In the genomic region with DNA sequence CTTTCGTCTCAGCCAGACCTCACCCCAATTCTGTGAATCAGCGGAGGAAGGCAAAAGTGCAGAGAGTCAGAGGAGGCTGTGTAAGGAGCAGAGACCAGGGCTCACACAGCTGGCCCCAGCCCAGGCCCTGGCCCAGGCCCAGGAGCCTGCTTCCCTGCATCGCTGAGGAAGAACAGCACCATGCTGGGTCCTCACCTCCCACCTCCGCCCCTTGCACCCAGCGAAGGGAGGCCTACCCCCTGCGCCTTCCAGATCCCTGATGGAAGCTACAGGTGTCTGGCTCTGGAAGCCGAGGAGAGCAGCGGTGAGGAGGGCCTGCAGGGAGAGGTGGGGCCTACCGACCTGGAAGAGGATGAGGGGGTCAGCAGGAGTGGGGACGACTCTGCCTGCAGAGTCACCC, we compare ENCODE assay signal across 17 cellular contexts. TPM values are rescaled to one million over a fixed set of nuclear protein-coding genes. Genes with fewer than 3 reads are reported as not detected.
DNase-seq lines count a peak whose midpoint lies in the region; ATAC-seq and TF ChIP-seq lines count a peak whose summit lies in the region.
"Had no signal": no experiment of that assay in that cellular context is flagged by ENCODE, and none has a peak within 500 bp of the region (broad histone marks: within the 10 kb centered on the region; RNA-seq: fewer than 3 reads in every experiment).

No MANE protein-coding gene starts in this region.

- H3K14ac ChIP-seq in IMR-90 (replicated peaks; ENCODE audit: low read depth, low read length): no peak overlapping the region

- H4K5ac ChIP-seq in IMR-90 (ENCODE audit: low read depth, low read length): peak overlapping the region; percentile 53

- no peaks in the 10 kb centered on the region for H4K20me1 ChIP-seq in IMR-90 (ENCODE audit: insufficient read depth, low read length)

- no peak overlapping the region for H3K27ac Mint-ChIP-seq in stimulated activated effector memory CD8-positive, alpha-beta T cell treated with anti-CD3 and anti-CD28 coated beads, Interleukin-12 subunit alpha, Interleukin-12 subunit beta, amount 100 ng/mL, for 72 hours
- no peak overlapping the region for H3K27ac Mint-ChIP-seq in activated CD4-positive, alpha-beta memory T cell treated with anti-CD3 and anti-CD28 coated beads, Interleukin-2, amount 10 ng/mL, durations not matched to agents 7 days and 5 days
- H3K27ac Mint-ChIP-seq: CD8-positive, alpha-beta memory T cell; dendritic cell treated with granulocyte-macrophage colony-stimulating factor and Interleukin-4, amounts not matched to agents 40 ng/mL and 50 ng/mL, for 4 days had no signal

- in situ Hi-C loops in IMR-90 (cut with MboI; ENCODE audit: low sequenced_read_pairs): no loop called here

- H3K9me3 Mint-ChIP-seq in stimulated activated effector memory CD8-positive, alpha-beta T cell treated with anti-CD3 and anti-CD28 coated beads, Interleukin-12 subunit alpha, Interleukin-12 subunit beta, amount 100 ng/mL, for 72 hours: no peaks in the 10 kb centered on the region
- H3K9me3 Mint-ChIP-seq in activated CD4-positive, alpha-beta memory T cell treated with anti-CD3 and anti-CD28 coated beads, Interleukin-2, amount 10 ng/mL, durations not matched to agents 7 days and 5 days: no peaks in the 10 kb centered on the region
- H3K9me3 Mint-ChIP-seq: CD8-positive, alpha-beta memory T cell; dendritic cell treated with granulocyte-macrophage colony-stimulating factor and Interleukin-4, amounts not matched to agents 40 ng/mL and 50 ng/mL, for 4 days had no signal

- H3K36me3 Mint-ChIP-seq in stimulated activated effector memory CD8-positive, alpha-beta T cell treated with anti-CD3 and anti-CD28 coated beads, Interleukin-12 subunit alpha, Interleukin-12 subunit beta, amount 100 ng/mL, for 72 hours: no peaks in the 10 kb centered on the region
- no peaks in the 10 kb centered on the region for H3K36me3 Mint-ChIP-seq in activated CD4-positive, alpha-beta memory T cell treated with anti-CD3 and anti-CD28 coated beads, Interleukin-2, amount 10 ng/mL, durations not matched to agents 7 days and 5 days (ENCODE audit: low read depth)
- H3K36me3 Mint-ChIP-seq: CD8-positive, alpha-beta memory T cell had no signal

- peak overlapping the region; percentile 80 for H3K4ac ChIP-seq in IMR-90 (ENCODE audit: low read depth, low read length)

- H3K4me1 ChIP-seq in IMR-90 (ENCODE audit: control insufficient read depth, insufficient read depth, low read length) (peaks cover 42% of the 10 kb centered on the region), esophagus squamous epithelium (peaks cover 29 to 77% (median 61%) of the 10 kb centered on the region in 3 donors), liver (ENCODE audit: control insufficient read depth in 4 of 4, insufficient read depth in 4 of 4, low read length in 3 of 4) (peaks cover 18 to 54% (median 49%) of the 10 kb centered on the region in 4 donors)

- BruUV-seq in IMR-90 (replicated peaks; lab: Mats Ljungman, UMichigan): no TSS peak

- peak overlapping the region; percentile 55 for H3K18ac ChIP-seq in IMR-90 (ENCODE audit: low read depth, low read length)

- CTCF ChIA-PET in IMR-90 (lab: Yijun Ruan, JAX): no interaction called here
- CTCF ChIA-PET in activated CD4-positive, alpha-beta memory T cell treated with anti-CD3 and anti-CD28 coated beads, Interleukin-2, amount 10 ng/mL, durations not matched to agents 7 days and 5 days (lab: Charles Lee): no interaction called here

- peak overlapping the region; percentile 84 for H2BK5ac ChIP-seq in IMR-90 (ENCODE audit: low read depth, low read length, poor library complexity, severe bottlenecking)

- no peaks in the 10 kb centered on the region for H3K79me1 ChIP-seq in IMR-90 (ENCODE audit: low read depth in 1 of 2, low read length in 2 of 2)

- peak overlapping the region; percentile 42 for H2AK9ac ChIP-seq in IMR-90 (replicated peaks; ENCODE audit: low read depth, low read length, poor library complexity)

- H2BK15ac ChIP-seq in IMR-90 (ENCODE audit: low read depth, low read length): peak overlapping the region; percentile 30; the same call in 2 of the 3 replicates

- H3K27me3 Mint-ChIP-seq in activated CD4-positive, alpha-beta memory T cell treated with anti-CD3 and anti-CD28 coated beads, Interleukin-2, amount 10 ng/mL, durations not matched to agents 7 days and 5 days: peaks cover 21% of the 10 kb centered on the region

- intact Hi-C loops in IMR-90 (cut with micrococcal nuclease): no loop called here
- intact Hi-C loops in esophagus squamous epithelium (cut with DNase I): no loop called here

- H4K91ac ChIP-seq in IMR-90 (ENCODE audit: insufficient read depth, low read depth, low read length): peak overlapping the region; percentile 45; the same call in 1 of the 2 replicates

- DNase-seq in IMR-90 (no peak), esophagus squamous epithelium (lab: John Stamatoyannopoulos, UW) (no peak), epidermal melanocyte (ENCODE audit: insufficient read length, low spot score) (no peak)
- DNase-seq in stimulated activated effector memory CD8-positive, alpha-beta T cell treated with anti-CD3 and anti-CD28 coated beads, Interleukin-12 subunit alpha, Interleukin-12 subunit beta, amount 100 ng/mL, for 72 hours (ENCODE audit: low spot score in 2 of 2): no peak
- DNase-seq in activated CD4-positive, alpha-beta memory T cell treated with anti-CD3 and anti-CD28 coated beads, Interleukin-2, amount 10 ng/mL, durations not matched to agents 7 days and 5 days: no peak
- DNase-seq: activated CD8-positive, alpha-beta memory T cell treated with anti-CD3 and anti-CD28 coated beads, Interleukin-2, amount 50 U/mL, for 4 hours; CD8-positive, alpha-beta memory T cell; erythroblast; hippocampal formation; Kasumi-1; NCI-H1436; NCI-H2227 treated with DMSO at 0.1 percent for 48 hours; stimulated activated naive CD4-positive, alpha-beta T cell had no signal

- peaks cover 4% of the 10 kb centered on the region for H3K4me1 Mint-ChIP-seq in stimulated activated effector memory CD8-positive, alpha-beta T cell treated with anti-CD3 and anti-CD28 coated beads, Interleukin-12 subunit alpha, Interleukin-12 subunit beta, amount 100 ng/mL, for 72 hours
- H3K4me1 Mint-ChIP-seq in activated CD4-positive, alpha-beta memory T cell treated with anti-CD3 and anti-CD28 coated beads, Interleukin-2, amount 10 ng/mL, durations not matched to agents 7 days and 5 days: peaks cover 4% of the 10 kb centered on the region

- H3K23ac ChIP-seq in IMR-90 (ENCODE audit: low read depth, low read length): no peak overlapping the region

- H3K4me2 ChIP-seq in IMR-90 (ENCODE audit: low read depth, low read length): no peak overlapping the region

- H2AK5ac ChIP-seq in IMR-90 (ENCODE audit: low read depth, low read length): peak overlapping the region; percentile 56

- no peaks in the 10 kb centered on the region for H3K9me3 ChIP-seq in IMR-90 (ENCODE audit: control insufficient read depth, insufficient read depth, low read length)
- no peaks in the 10 kb centered on the region for H3K9me3 ChIP-seq in esophagus squamous epithelium
- H3K9me3 ChIP-seq in liver (ENCODE audit: control insufficient read depth in 4 of 4, low read length in 3 of 4): no peaks in the 10 kb centered on the region

- TF ChIP-seq CTCF in IMR-90 (conservative IDR thresholded peaks at IDR 0.05; ENCODE audit: low read depth, low read length): no peak
- no peak for TF ChIP-seq CTCF in esophagus squamous epithelium (IDR thresholded peaks at IDR 0.05)
- no peak for TF ChIP-seq CTCF in liver (IDR thresholded peaks at IDR 0.05; ENCODE audit: low read depth, low read length, missing input control)

- H3K4me3 ChIP-seq in IMR-90 (ENCODE audit: insufficient read depth, low read depth, low read length) (no peak overlapping the region), esophagus squamous epithelium (no peak overlapping the region), liver (ENCODE audit: low read depth in 1 of 3, low read length in 3 of 3) (no peak overlapping the region)

- peaks cover 14% of the 10 kb centered on the region; the same call in 1 of the 2 replicates for H3K9me1 ChIP-seq in IMR-90 (ENCODE audit: insufficient read depth, low read length)

- dilution Hi-C loops in IMR-90 (cut with HindIII; ENCODE audit: low sequenced_read_pairs, unreplicated experiment): no loop called here

- H2BK120ac ChIP-seq in IMR-90 (ENCODE audit: low read depth, low read length): peak overlapping the region; percentile 4; the same call in 1 of the 2 replicates

- H3K27me3 ChIP-seq in IMR-90 (ENCODE audit: control insufficient read depth, insufficient read depth, low read length) (0 out of 2 replicates have a peak, but pooled peaks cover 2% of the 10 kb centered on the region), esophagus squamous epithelium (no peaks in the 10 kb centered on the region), liver (ENCODE audit: control insufficient read depth in 4 of 4, insufficient read depth in 4 of 4, low read length in 3 of 4) (no peaks in the 10 kb centered on the region)

- no peak overlapping the region for H3K4me3 Mint-ChIP-seq in stimulated activated effector memory CD8-positive, alpha-beta T cell treated with anti-CD3 and anti-CD28 coated beads, Interleukin-12 subunit alpha, Interleukin-12 subunit beta, amount 100 ng/mL, for 72 hours
- H3K4me3 Mint-ChIP-seq in activated CD4-positive, alpha-beta memory T cell treated with anti-CD3 and anti-CD28 coated beads, Interleukin-2, amount 10 ng/mL, durations not matched to agents 7 days and 5 days: no peak overlapping the region
- H3K4me3 Mint-ChIP-seq: CD8-positive, alpha-beta memory T cell; dendritic cell treated with granulocyte-macrophage colony-stimulating factor and Interleukin-4, amounts not matched to agents 40 ng/mL and 50 ng/mL, for 4 days had no signal

- H4K8ac ChIP-seq in IMR-90 (ENCODE audit: low read depth in 2 of 2, low read length in 2 of 2): peak overlapping the region; percentile 17 to 71

- POLR2A ChIA-PET in IMR-90 (lab: Charles Lee; ENCODE audit: unreplicated experiment): no interaction called here
- POLR2A ChIA-PET in activated CD4-positive, alpha-beta memory T cell treated with anti-CD3 and anti-CD28 coated beads, Interleukin-2, amount 10 ng/mL, durations not matched to agents 7 days and 5 days (lab: Charles Lee): no interaction called here

- H2BK20ac ChIP-seq in IMR-90 (ENCODE audit: low read depth, low read length): no peak overlapping the region

- TF ChIP-seq POLR2A in IMR-90 (IDR thresholded peaks at IDR 0.05; ENCODE audit: low read depth, low read length) (no peak), esophagus squamous epithelium (IDR thresholded peaks at IDR 0.05) (no peak)

- H3K27ac ChIP-seq in IMR-90 (ENCODE audit: insufficient read depth, low read length): peak overlapping the region; percentile 83
- H3K27ac ChIP-seq in esophagus squamous epithelium: peak overlapping the region; percentile 22 to 73 (median 66)
- peak overlapping the region; percentile 17 to 28 for H3K27ac ChIP-seq in liver (ENCODE audit: low read depth in 1 of 2, low read length in 2 of 2)

- no peak overlapping the region; the same call in 1 of the 2 replicates for H3K9ac ChIP-seq in IMR-90 (ENCODE audit: low read depth, low read length)
- no peak overlapping the region for H3K9ac ChIP-seq in liver (ENCODE audit: low read depth in 1 of 2, low read length in 2 of 2)

- H3K56ac ChIP-seq in IMR-90 (ENCODE audit: extremely low read depth, insufficient read depth, low read length): no peak overlapping the region

- H2AFZ ChIP-seq in IMR-90 (replicated peaks; ENCODE audit: low read length, poor library complexity): peak overlapping the region; percentile 39

- no CpG with 5 or more reads among the region's 10 CpGs for WGBS in IMR-90 (ENCODE audit: extremely low coverage in 2 of 2, insufficient read length in 1 of 2), 2 experiments
- WGBS in esophagus squamous epithelium, 2 donors: 83 to 94% methylated on average over 2 of the region's 10 CpGs
- WGBS in liver: 79% methylated on average over 10 of the region's 10 CpGs

- H3K36me3 ChIP-seq in IMR-90 (ENCODE audit: control insufficient read depth, insufficient read depth, low read length): no peaks in the 10 kb centered on the region
- H3K36me3 ChIP-seq in esophagus squamous epithelium: no peaks in the 10 kb centered on the region
- H3K36me3 ChIP-seq in liver (ENCODE audit: control insufficient read depth in 4 of 4, insufficient read depth in 3 of 4, low read depth in 1 of 4, low read length in 3 of 4): no peaks in the 10 kb centered on the region

- TF ChIP-seq RAD21 in IMR-90 (IDR thresholded peaks at IDR 0.05; ENCODE audit: low read length) (no peak), liver (IDR thresholded peaks at IDR 0.05) (no peak)

- ATAC-seq in IMR-90 (ENCODE audit: low read depth): no peak
- peak; percentile 4 for ATAC-seq in stimulated activated effector memory CD8-positive, alpha-beta T cell treated with anti-CD3 and anti-CD28 coated beads, Interleukin-12 subunit alpha, Interleukin-12 subunit beta, amount 100 ng/mL, for 72 hours
- ATAC-seq in GM19324 (IDR thresholded peaks at IDR 0.05; ENCODE audit: low FRiP score, unreplicated experiment): no peak
- ATAC-seq in HG02973 (IDR thresholded peaks at IDR 0.05; ENCODE audit: unreplicated experiment): no peak

RNA-seq across cellular contexts. Expression of a gene that starts 22.3 kb away (rescaled TPM):
- total RNA-seq in IMR-90 (2012; rRNA removed): 3.0 and 3.1 TPM in 2 replicates
- polyA plus RNA-seq in IMR-90 (2012; rRNA removed): 22.6 and 24.8 TPM in 2 replicates
- polyA plus RNA-seq in IMR-90 (2012; cell fraction: cytosol; rRNA removed): 10.2 and 21.0 TPM in 2 replicates
- 33.0 and 36.8 TPM in 2 replicates for polyA plus RNA-seq in IMR-90 (2012; cell fraction: nucleus; rRNA removed; ENCODE audit: low replicate concordance)
- total RNA-seq in esophagus squamous epithelium: 1 to 10 TPM; 2.5 to 8.8 (median 5.6) TPM
- 10 to 100 TPM in 1 of 2 donors, 1 to 10 TPM in 1; 1.1 to 17.5 TPM for total RNA-seq in liver
- polyA plus RNA-seq in liver: 10 to 100 TPM in 1 of 2 donors, 1 to 10 TPM in 1; 3.9 to 36.6 TPM
- under 1 TPM; 0.08 to 0.10 TPM for total RNA-seq in activated CD4-positive, alpha-beta memory T cell treated with anti-CD3 and anti-CD28 coated beads, Interleukin-2, amount 10 ng/mL, durations not matched to agents 7 days and 5 days
- polyA plus RNA-seq: CD8-positive, alpha-beta memory T cell had no signal

RNA-seq across cellular contexts. Expression of a gene that starts 42.9 kb away (rescaled TPM):
- under 0.01 TPM in 2 replicates for total RNA-seq in IMR-90 (2012; rRNA removed)
- 0.24 TPM in 2 replicates for polyA plus RNA-seq in IMR-90 (2012; rRNA removed)
- polyA plus RNA-seq in IMR-90 (2012; cell fraction: cytosol; rRNA removed): 0.02 and 0.04 TPM in 2 replicates
- 0.16 and 0.25 TPM in 2 replicates for polyA plus RNA-seq in IMR-90 (2012; cell fraction: nucleus; rRNA removed; ENCODE audit: low replicate concordance)
- under 1 TPM in 1 of 4 donors, not detected in 3; under 0.01 TPM for total RNA-seq in esophagus squamous epithelium
- under 1 TPM in 1 of 2 donors, not detected in 1; 0.09 TPM for total RNA-seq in liver
- under 1 TPM; 0.03 to 0.04 TPM for polyA plus RNA-seq in liver
- under 1 TPM in 1 of 2 experiments, not detected in 1; 0.13 TPM for total RNA-seq in activated CD4-positive, alpha-beta memory T cell treated with anti-CD3 and anti-CD28 coated beads, Interleukin-2, amount 10 ng/mL, durations not matched to agents 7 days and 5 days
- total RNA-seq: CD8-positive, alpha-beta memory T cell had no signal
- polyA plus RNA-seq: CD8-positive, alpha-beta memory T cell had no signal

Comparison
In these comparisons a context has a peak if more than half of its experiments do, and no peak if none do; other contexts are left out.
1. H3K27ac ChIP-seq: peak in every context shown above with its lines; median percentile 83 in IMR-90; 66 in esophagus squamous epithelium; 22 in liver.